ENCODE assay signal across 20 cellular contexts in the genomic region with DNA sequence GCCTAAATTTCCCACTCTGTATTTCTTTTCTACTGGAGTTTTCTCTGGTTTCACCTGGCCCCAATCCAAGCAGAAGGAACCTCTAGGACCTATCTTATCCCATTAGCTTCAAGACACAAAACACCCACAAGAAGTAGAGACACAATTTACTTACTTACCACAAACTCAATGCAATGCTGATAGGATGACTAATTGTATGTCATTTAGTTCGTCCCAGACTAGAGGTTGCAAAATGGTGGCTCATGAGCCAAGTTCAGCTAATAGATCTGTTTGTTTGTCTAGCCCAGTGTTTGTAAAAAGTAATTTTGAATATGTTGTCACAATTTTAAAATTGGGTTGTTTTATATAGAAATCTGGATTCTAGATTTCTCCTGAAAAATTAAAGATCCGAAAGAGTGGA. TPM values are rescaled to one million over a fixed set of nuclear protein-coding genes. Genes with fewer than 3 reads are reported as not detected.
A peak's percentile ranks its signal among the peaks of the same experiment; 100 is the strongest.
DNase-seq lines count a peak whose midpoint lies in the region; ATAC-seq, FAIRE-seq and TF ChIP-seq lines count a peak whose summit lies in the region.
"Had no signal": no experiment of that assay in that cellular context is flagged by ENCODE, and none has a peak within 500 bp of the region (broad histone marks: within the 10 kb centered on the region; RNA-seq: fewer than 3 reads in every experiment).

No MANE protein-coding gene starts in this region.

- no peaks in the 10 kb centered on the region for H3K27me3 ChIP-seq in Loucy (ENCODE audit: insufficient read depth, low read length, poor library complexity, severe bottlenecking)
- H3K27me3 ChIP-seq in endothelial cell of umbilical vein (ENCODE audit: control insufficient read depth in 2 of 2, insufficient read depth in 2 of 2, low read length in 2 of 2), result no peaks in the 10 kb centered on the region
- H3K27me3 ChIP-seq in H9 (ENCODE audit: insufficient read depth, low read length), result no peaks in the 10 kb centered on the region

- no peaks in the 10 kb centered on the region for H3K23me2 ChIP-seq in H9 (ENCODE audit: insufficient read length, low read depth, low read length, poor library complexity, severe bottlenecking)

- no peaks in the 10 kb centered on the region for H3K79me1 ChIP-seq in H9 (ENCODE audit: insufficient read depth, low read depth, low read length, poor library complexity, severe bottlenecking)

- H2BK12ac ChIP-seq in H9 (ENCODE audit: insufficient read length, low read depth, low read length), result no peak overlapping the region

- H3K14ac ChIP-seq in H9 (ENCODE audit: insufficient read depth, low read length), result no peak overlapping the region

- H3K4ac ChIP-seq in H9 (ENCODE audit: low read depth, low read length), result no peak overlapping the region

- H3K4me1 Mint-ChIP-seq in H9, result peaks cover 0 to 5% of the 10 kb centered on the region in 2 experiments; a peak in 1 of 4 replicates
- H3K4me1 Mint-ChIP-seq in activated T-helper 17 cell treated with anti-CD3 and anti-CD28 coated beads, Interleukin-2, amount 50 U/mL, for 72 hours, result no peaks in the 10 kb centered on the region

- no peak overlapping the region for H3K56ac ChIP-seq in H9 (ENCODE audit: insufficient read length, low read depth, low read length)

- intact Hi-C loops in endothelial cell of umbilical vein (cut with micrococcal nuclease), result loop anchor here (1.0 to 5.0 kb wide), 7 partner anchors 15 to 564 kb away; partner anchors contain the start of gene CALCRL

- no peaks in the 10 kb centered on the region for H3K27me3 Mint-ChIP-seq in H9 (ENCODE audit: low read depth)
- H3K27me3 Mint-ChIP-seq in activated T-helper 17 cell treated with anti-CD3 and anti-CD28 coated beads, Interleukin-2, amount 50 U/mL, for 72 hours, result no peaks in the 10 kb centered on the region
- H3K27me3 Mint-ChIP-seq: CD4-positive, alpha-beta T cell had no signal

- TF ChIP-seq CTCF in Loucy (conservative IDR thresholded peaks at IDR 0.05; ENCODE audit: low read length) (no peak), endothelial cell of umbilical vein (IDR thresholded peaks at IDR 0.05; ENCODE audit: extremely low read depth in 1 of 2, insufficient read depth in 1 of 2, low read depth in 1 of 2, low read length in 2 of 2) (no peak), H9 (conservative IDR thresholded peaks at IDR 0.05) (no peak)

- no peak overlapping the region for H4K91ac ChIP-seq in H9 (ENCODE audit: insufficient read length, low read depth, low read length)

- no peaks in the 10 kb centered on the region for H3K36me3 ChIP-seq in Loucy (ENCODE audit: insufficient read depth, low read length)
- no peaks in the 10 kb centered on the region for H3K36me3 ChIP-seq in endothelial cell of umbilical vein (ENCODE audit: control insufficient read depth in 2 of 2, extremely low read depth in 1 of 2, insufficient read depth in 2 of 2, low read length in 2 of 2)

- H3K4me3 Mint-ChIP-seq in H9, result no peak overlapping the region
- H3K4me3 Mint-ChIP-seq in activated T-helper 17 cell treated with anti-CD3 and anti-CD28 coated beads, Interleukin-2, amount 50 U/mL, for 72 hours, result no peak overlapping the region
- H3K4me3 Mint-ChIP-seq: CD4-positive, alpha-beta T cell had no signal

- DNase-seq in ELR (ENCODE audit: low read depth), result peak; percentile 8
- peak; percentile 29 for DNase-seq in endothelial cell of umbilical vein (ENCODE audit: low read depth, low spot score)
- DNase-seq in iris pigment epithelial cell (ENCODE audit: low read depth), result peak; percentile 53
- no peak for DNase-seq in H9
- DNase-seq: Calu3; CD4-positive, alpha-beta T cell; H7; MV-4-11; NCI-H1694 treated with DMSO at 0.1 percent for 48 hours; NCI-H2107; NCI-H510A treated with DMSO at 0.1 percent for 48 hours; NCI-H82; OCI-M1; Right ventricle myocardium superior had no signal

- H3K4me3 ChIP-seq in Loucy (ENCODE audit: low read length, poor library complexity, severe bottlenecking), result peak overlapping the region; percentile 27
- no peak overlapping the region for H3K4me3 ChIP-seq in endothelial cell of umbilical vein (replicated peaks in 1 of 3; ENCODE audit: insufficient read depth in 1 of 3, low read depth in 1 of 3, low read length in 3 of 3)
- H3K4me3 ChIP-seq: SK-N-MC had no signal

- H3K4me2 ChIP-seq in Loucy (ENCODE audit: low read depth, low read length, poor library complexity, severe bottlenecking) (peak overlapping the region; percentile 68), endothelial cell of umbilical vein (ENCODE audit: insufficient read depth, low read length) (no peak overlapping the region), H9 (ENCODE audit: insufficient read depth, insufficient read length, low read length) (no peak overlapping the region)

- no CpG with 5 or more reads among the region's 2 CpGs for WGBS in H9 (ENCODE audit: extremely low coverage, insufficient read length, low lambda C conversion rate)

- no peaks in the 10 kb centered on the region for H3K9me2 ChIP-seq in Loucy (replicated peaks; ENCODE audit: low read depth, low read length)

- no peak for TF ChIP-seq POLR2A in endothelial cell of umbilical vein (IDR thresholded peaks at IDR 0.05; ENCODE audit: low read depth, low read length)

- H3K23ac ChIP-seq in H9 (ENCODE audit: insufficient read length, low read depth, low read length), result no peak overlapping the region

- H3K9me3 Mint-ChIP-seq in H9, result no peaks in the 10 kb centered on the region; a peak in 1 of 5 replicates
- H3K9me3 Mint-ChIP-seq in activated T-helper 17 cell treated with anti-CD3 and anti-CD28 coated beads, Interleukin-2, amount 50 U/mL, for 72 hours, result peaks cover 6% of the 10 kb centered on the region

- H2AFZ ChIP-seq in Loucy (ENCODE audit: low read length) (no peak overlapping the region), endothelial cell of umbilical vein (ENCODE audit: low read depth, low read length) (no peak overlapping the region), H9 (ENCODE audit: low read length) (no peak overlapping the region)

- H3K36me3 Mint-ChIP-seq in H9 (ENCODE audit: insufficient read depth in 1 of 3, low read depth in 3 of 3), result no peaks in the 10 kb centered on the region; a peak in 2 of 7 replicates
- no peaks in the 10 kb centered on the region for H3K36me3 Mint-ChIP-seq in activated T-helper 17 cell treated with anti-CD3 and anti-CD28 coated beads, Interleukin-2, amount 50 U/mL, for 72 hours (ENCODE audit: low read depth)

- CTCF ChIA-PET in endothelial cell of umbilical vein (lab: Charles Lee), result interaction anchor here (1.6 to 1.8 kb wide), 2 partner anchors 10 to 21 kb away, joined by 8 to 14 read pairs; no protein-coding TSS in a partner anchor

- H4K5ac ChIP-seq in H9 (ENCODE audit: insufficient read length, low read depth, low read length), result no peak overlapping the region

- H3F3A ChIP-seq in Loucy (ENCODE audit: low read depth), result peaks cover 12% of the 10 kb centered on the region

- H3K9me3 ChIP-seq in Loucy (ENCODE audit: insufficient read depth, low read depth, low read length) (peaks cover 22% of the 10 kb centered on the region; the same call in 1 of the 2 replicates), endothelial cell of umbilical vein (replicated peaks; ENCODE audit: control insufficient read depth, insufficient read depth, low read length) (no peaks in the 10 kb centered on the region), H9 (ENCODE audit: control insufficient read depth, low read depth, low read length) (no peaks in the 10 kb centered on the region)

- H3K27ac ChIP-seq in endothelial cell of umbilical vein (ENCODE audit: insufficient read depth, low read depth, low read length) (peak overlapping the region; percentile 51), H9 (ENCODE audit: insufficient read length, low read depth, low read length) (no peak overlapping the region)
- H3K27ac ChIP-seq: SK-N-MC had no signal

- H2BK20ac ChIP-seq in H9 (ENCODE audit: low read depth, low read length, poor library complexity, severe bottlenecking), result no peak overlapping the region

- no peak overlapping the region for H3T11ph ChIP-seq in H9 (ENCODE audit: low read length)

- H3K4me1 ChIP-seq in Loucy (ENCODE audit: insufficient read depth, low read length, poor library complexity, severe bottlenecking) (peaks cover 52% of the 10 kb centered on the region), endothelial cell of umbilical vein (ENCODE audit: control insufficient read depth, extremely low read depth, insufficient read depth, low read length) (peaks cover 51% of the 10 kb centered on the region), H9 (ENCODE audit: insufficient read depth, low read length) (no peaks in the 10 kb centered on the region)

- H3K18ac ChIP-seq in H9 (ENCODE audit: insufficient read length, low read depth, low read length), result no peak overlapping the region

- no peak for FAIRE-seq in endothelial cell of umbilical vein (lab: Jason Lieb, UNC)
- FAIRE-seq: GM12892 had no signal

- ATAC-seq in HG03432 (IDR thresholded peaks at IDR 0.05; ENCODE audit: unreplicated experiment) (no peak), GM18502 (IDR thresholded peaks at IDR 0.05; ENCODE audit: poor library complexity, unreplicated experiment) (no peak)
- ATAC-seq in activated T-helper 17 cell treated with anti-CD3 and anti-CD28 coated beads, Interleukin-2, amount 50 U/mL, for 72 hours (replicated peaks), result no peak

- H4K20me1 ChIP-seq in Loucy (ENCODE audit: insufficient read depth, low read length, poor library complexity, severe bottlenecking), result no peaks in the 10 kb centered on the region
- H4K20me1 ChIP-seq in endothelial cell of umbilical vein (replicated peaks; ENCODE audit: control insufficient read depth, extremely low read depth, insufficient read depth, low read length), result no peaks in the 10 kb centered on the region
- H4K20me1 ChIP-seq in H9 (ENCODE audit: control insufficient read depth, insufficient read depth, insufficient read length), result no peaks in the 10 kb centered on the region

- H4K8ac ChIP-seq in H9 (replicated peaks; ENCODE audit: insufficient read length, low read depth, low read length), result no peak overlapping the region

- POLR2A ChIA-PET in endothelial cell of umbilical vein (lab: Charles Lee), result no interaction called here

- dilution Hi-C loops in endothelial cell of umbilical vein (cut with MboI; ENCODE audit: extremely low pct_ligation_motif_present, low sequenced_read_pairs), result no loop called here

- BruUV-seq in endothelial cell of umbilical vein (replicated peaks; lab: Mats Ljungman, UMichigan), result no TSS peak

- H2BK120ac ChIP-seq in H9 (ENCODE audit: low read depth, low read length, poor library complexity, severe bottlenecking), result no peak overlapping the region

- no peak overlapping the region for H2BK15ac ChIP-seq in H9 (ENCODE audit: low read depth, low read length)

- H3K9me1 ChIP-seq in endothelial cell of umbilical vein (replicated peaks; ENCODE audit: control insufficient read depth, extremely low read depth, insufficient read depth, low read length), result no peaks in the 10 kb centered on the region

- no peak overlapping the region for H2BK5ac ChIP-seq in H9 (ENCODE audit: insufficient read length, low read length)

- H3K9ac ChIP-seq in Loucy (ENCODE audit: low read depth, low read length, poor library complexity, severe bottlenecking), result no peak overlapping the region
- no peak overlapping the region for H3K9ac ChIP-seq in endothelial cell of umbilical vein (replicated peaks; ENCODE audit: extremely low read depth, insufficient read depth, low read length)
- H3K9ac ChIP-seq in H9 (ENCODE audit: extremely low read depth, insufficient read length, low read length), result no peak overlapping the region

- H3K27ac Mint-ChIP-seq in H9, result no peak overlapping the region
- H3K27ac Mint-ChIP-seq in activated T-helper 17 cell treated with anti-CD3 and anti-CD28 coated beads, Interleukin-2, amount 50 U/mL, for 72 hours, result no peak overlapping the region
- H3K27ac Mint-ChIP-seq: CD4-positive, alpha-beta T cell had no signal

- H3K79me2 ChIP-seq in Loucy (ENCODE audit: insufficient read depth, low read length) (no peaks in the 10 kb centered on the region), endothelial cell of umbilical vein (ENCODE audit: control insufficient read depth, insufficient read depth, low read length) (no peaks in the 10 kb centered on the region), H9 (ENCODE audit: insufficient read depth, low read length) (no peaks in the 10 kb centered on the region)

- H2AK5ac ChIP-seq in H9 (ENCODE audit: insufficient read length, low read length), result no peak overlapping the region

RNA-seq across cellular contexts. Expression of gene ZSWIM2, which starts 34.7 kb away (rescaled TPM):
- not detected in 2 replicates for total RNA-seq in endothelial cell of umbilical vein
- polyA plus RNA-seq in endothelial cell of umbilical vein, result not detected in 2 replicates
- polyA plus RNA-seq in endothelial cell of umbilical vein (2011; cell fraction: cytosol; rRNA removed), result not detected in 2 replicates
- not detected in 2 replicates for polyA plus RNA-seq in endothelial cell of umbilical vein (2011; cell fraction: nucleus; rRNA removed)
- not detected in 2 replicates for polyA plus RNA-seq in endothelial cell of umbilical vein (2012)
- polyA minus RNA-seq in endothelial cell of umbilical vein, result not detected in 2 replicates
- polyA minus RNA-seq in endothelial cell of umbilical vein (2011; cell fraction: cytosol; rRNA and poly(A)+ RNA removed), result not detected
- polyA minus RNA-seq in endothelial cell of umbilical vein (2011; cell fraction: nucleus; rRNA and poly(A)+ RNA removed), result not detected in 2 replicates
- not detected in 2 replicates for total RNA-seq in H9 (2021)
- not detected for total RNA-seq in activated T-helper 17 cell treated with anti-CD3 and anti-CD28 coated beads, Interleukin-2, amount 50 U/mL, for 72 hours
- total RNA-seq: Calu3; CD4-positive, alpha-beta T cell; H7; Right ventricle myocardium superior had no signal
